Comparison of ENCODE assay signal across 8 cellular contexts in genomic region chr12:42299392-42300308, GRCh38. TPM values are rescaled to one million over a fixed set of nuclear protein-coding genes. Genes with fewer than 3 reads are reported as not detected.
DNase-seq lines count a peak whose midpoint lies in the region; ATAC-seq and TF ChIP-seq lines count a peak whose summit lies in the region.

No MANE protein-coding gene starts in this region.

- H3F3A ChIP-seq in smooth muscle cell (ENCODE audit: low read depth): peaks cover 6% of the 10 kb centered on the region

- TF ChIP-seq CTCF in AG04450 (IDR thresholded peaks at IDR 0.05; ENCODE audit: low read depth, low read length) (no peak), smooth muscle cell (IDR thresholded peaks at IDR 0.05; ENCODE audit: borderline replicate concordance, insufficient read depth, poor library complexity, severe bottlenecking) (no peak)

- CTCF ChIA-PET in AG04450 (lab: Charles Lee): interaction anchor here (1.6 kb wide), 1 partner anchor 275 kb away, joined by 5 read pairs; no protein-coding TSS in a partner anchor

- no peak overlapping the region for H2AFZ ChIP-seq in smooth muscle cell (ENCODE audit: low read depth)

- H3K9me3 ChIP-seq in AG04450 (ENCODE audit: control insufficient read depth, insufficient read depth, low read length) (peaks cover 5% of the 10 kb centered on the region; the same call in 1 of the 2 replicates), smooth muscle cell (replicated peaks; ENCODE audit: low read depth) (no peaks in the 10 kb centered on the region)

- H3K4me3 ChIP-seq in AG04450 (ENCODE audit: low read depth, low read length): no peak overlapping the region
- H3K4me3 ChIP-seq in smooth muscle cell: no peak overlapping the region
- H3K4me3 ChIP-seq in H7 (ENCODE audit: insufficient read depth, low read depth, low read length): no peak overlapping the region

- WGBS in smooth muscle cell (ENCODE audit: low lambda C conversion rate): 70% methylated on average over 8 of the region's 8 CpGs

- POLR2A ChIA-PET in AG04450 (lab: Yijun Ruan, JAX): no interaction called here

- no peaks in the 10 kb centered on the region for H3K36me3 ChIP-seq in smooth muscle cell (ENCODE audit: low read depth)
- no peaks in the 10 kb centered on the region for H3K36me3 ChIP-seq in H7 (replicated peaks; ENCODE audit: control insufficient read depth, insufficient read depth, low read length)

- H3K27me3 ChIP-seq in AG04450 (ENCODE audit: control insufficient read depth, insufficient read depth, low read length) (no peaks in the 10 kb centered on the region), smooth muscle cell (ENCODE audit: low read depth) (no peaks in the 10 kb centered on the region), H7 (ENCODE audit: control insufficient read depth, insufficient read depth, low read length) (no peaks in the 10 kb centered on the region)

- H3K27ac ChIP-seq in AG04450 (ENCODE audit: low read depth, low read length): no peak overlapping the region
- H3K27ac ChIP-seq in smooth muscle cell (ENCODE audit: low read depth): peak overlapping the region; percentile 67

- H3K4me1 ChIP-seq in smooth muscle cell (ENCODE audit: low read depth): no peaks in the 10 kb centered on the region

- H4K20me1 ChIP-seq in smooth muscle cell (ENCODE audit: low read depth): no peaks in the 10 kb centered on the region

- peak; percentile 76 for ATAC-seq in GM19397 (IDR thresholded peaks at IDR 0.05; ENCODE audit: unreplicated experiment)
- ATAC-seq in HG03439 (IDR thresholded peaks at IDR 0.05; ENCODE audit: unreplicated experiment): peak; percentile 81
- no peak for ATAC-seq in esophagus mucosa

- no peak overlapping the region for H3K9ac ChIP-seq in smooth muscle cell (ENCODE audit: low read depth)

- DNase-seq in AG04450 (ENCODE audit: low read depth, low spot score): peak; percentile 44
- DNase-seq in activated T-cell treated with anti-CD3 and anti-CD28 coated beads for 4 hours: peak; percentile 59
- no peak for DNase-seq in smooth muscle cell (lab: John Stamatoyannopoulos, UW; ENCODE audit: unreplicated experiment)
- no peak for DNase-seq in NOMO-1 treated with DMSO at 0.1 percent for 48 hours (lab: John Stamatoyannopoulos, UW; ENCODE audit: unreplicated experiment)
- DNase-seq in H7: no peak

- H3K79me2 ChIP-seq in smooth muscle cell (ENCODE audit: low read depth): no peaks in the 10 kb centered on the region

- H3K4me2 ChIP-seq in smooth muscle cell: no peak overlapping the region

RNA-seq across cellular contexts. Expression of gene ZCRB1, which starts 26.2 kb away (rescaled TPM):
- polyA plus RNA-seq in AG04450 (2011; rRNA removed) (43.4 and 59.6 TPM in 2 replicates), smooth muscle cell (148 and 150 TPM in 2 replicates)
- 14.8 and 17.8 TPM in 2 replicates for polyA minus RNA-seq in AG04450 (2011; rRNA and poly(A)+ RNA removed)
- total RNA-seq in smooth muscle cell (49.9 and 51.7 TPM in 2 replicates), esophagus mucosa (36.3 TPM)
- total RNA-seq in H7 (2014; rRNA removed; shearing (Covaris generic)): 21.5 and 36.9 TPM in 2 replicates

RNA-seq across cellular contexts. Expression of gene PPHLN1, which starts 26.3 kb away (rescaled TPM):
- polyA plus RNA-seq in AG04450 (2011; rRNA removed) (59.4 and 89.1 TPM in 2 replicates), smooth muscle cell (49.2 and 50.7 TPM in 2 replicates)
- 29.1 and 45.0 TPM in 2 replicates for polyA minus RNA-seq in AG04450 (2011; rRNA and poly(A)+ RNA removed)
- total RNA-seq in smooth muscle cell (59.6 and 64.6 TPM in 2 replicates), esophagus mucosa (29.3 TPM)
- 66.2 and 82.1 TPM in 2 replicates for total RNA-seq in H7 (2014; rRNA removed; shearing (Covaris generic))

Comparison
In these comparisons a context has a peak if more than half of its experiments do, and no peak if none do; other contexts are left out.
1. DNase-seq: peak in AG04450 (single experiment) and activated T-cell treated with anti-CD3 and anti-CD28 coated beads for 4 hours (single experiment); none in smooth muscle cell (single experiment), NOMO-1 treated with DMSO at 0.1 percent for 48 hours (single experiment) and H7 (single experiment).